In the genomic region with DNA sequence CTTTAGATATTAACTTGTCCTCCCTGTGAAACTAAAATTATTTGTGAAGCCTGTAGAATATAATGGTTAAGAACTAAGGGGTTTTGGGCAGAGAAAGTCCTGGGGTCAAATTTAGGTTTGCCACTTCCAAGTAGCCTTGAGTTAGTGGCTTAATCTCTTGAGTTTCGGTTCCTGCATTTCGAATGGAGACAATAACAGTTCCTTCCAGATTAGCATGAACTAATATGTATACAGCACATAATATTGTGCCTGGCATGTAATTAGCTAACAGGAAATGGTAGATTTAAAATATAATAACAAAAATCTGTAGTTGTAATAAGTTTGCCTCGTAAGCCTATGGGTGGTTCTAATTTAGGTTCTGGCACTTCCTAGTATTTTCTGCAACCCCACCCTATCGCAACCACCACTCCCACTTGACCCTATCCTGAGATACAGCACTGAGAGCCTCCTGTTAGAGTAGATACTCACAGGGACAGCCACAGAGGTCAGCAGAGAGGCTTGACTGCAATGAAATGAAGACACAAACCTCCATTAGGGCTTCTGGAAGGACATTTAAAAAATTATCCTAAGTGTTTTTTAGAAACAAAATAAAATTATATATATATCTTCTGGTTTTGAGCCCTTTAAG, we compare ENCODE assay signal across 26 cellular contexts. TPM values are rescaled to one million over a fixed set of nuclear protein-coding genes. Genes with fewer than 3 reads are reported as not detected.
DNase-seq lines count a peak whose midpoint lies in the region; ATAC-seq and TF ChIP-seq lines count a peak whose summit lies in the region.
"Had no signal": no experiment of that assay in that cellular context is flagged by ENCODE, and none has a peak within 500 bp of the region (broad histone marks: within the 10 kb centered on the region; RNA-seq: fewer than 3 reads in every experiment).

No MANE protein-coding gene starts in this region.

- no peaks in the 10 kb centered on the region for H4K20me1 ChIP-seq in PC-3 (ENCODE audit: low read length)

- H3K27ac ChIP-seq in PC-3 (ENCODE audit: low read length), result peak overlapping the region; percentile 93
- H3K27ac ChIP-seq in stomach, result peak overlapping the region in 3 of 5 donors; percentile 23 to 59 (median 58)
- H3K27ac ChIP-seq: esophagus muscularis mucosa, left lung, pancreas, tibial artery had no signal

- no peaks in the 10 kb centered on the region for H3K36me3 Mint-ChIP-seq in dendritic cell treated with granulocyte-macrophage colony-stimulating factor and Interleukin-4, amounts not matched to agents 40 ng/mL and 50 ng/mL, for 4 days (ENCODE audit: low read depth)
- H3K36me3 Mint-ChIP-seq: activated naive CD4-positive, alpha-beta T cell treated with anti-CD3 and anti-CD28 coated beads, Interleukin-2, amount 10 ng/mL, durations not matched to agents 7 days and 5 days; mesothelial cell of epicardium; natural killer cell treated with Interleukin-12 subunit alpha and Interleukin-12 subunit beta and Interleukin-15 and Interleukin-18, amount 100 ng/mL, for 72 hours had no signal

- ATAC-seq in PC-3, result no peak
- no peak for ATAC-seq in GM21825 (IDR thresholded peaks at IDR 0.05; ENCODE audit: unreplicated experiment)
- ATAC-seq in sciatic nerve, result no peak
- no peak for ATAC-seq in GM18519 (IDR thresholded peaks at IDR 0.05; ENCODE audit: low FRiP score, unreplicated experiment)
- ATAC-seq: activated T-cell treated with anti-CD3 and anti-CD28 coated beads, Interleukin-2, amount 50 U/mL, for 72 hours; CD8-positive, alpha-beta T cell; natural killer cell treated with Interleukin-12 subunit alpha and Interleukin-12 subunit beta and Interleukin-15 and Interleukin-18, amount 100 ng/mL, for 72 hours; pancreas had no signal

- peaks cover 36% of the 10 kb centered on the region for H3K4me1 ChIP-seq in PC-3 (ENCODE audit: insufficient read depth, low read length)
- no peaks in the 10 kb centered on the region for H3K4me1 ChIP-seq in stomach
- H3K4me1 ChIP-seq: left lung, pancreas had no signal

- H3K9me3 ChIP-seq in PC-3 (ENCODE audit: low read length), result no peaks in the 10 kb centered on the region
- H3K9me3 ChIP-seq in stomach, result no peaks in the 10 kb centered on the region
- H3K9me3 ChIP-seq: esophagus muscularis mucosa, left lung, pancreas, tibial artery had no signal

- DNase-seq in LoVo (ENCODE audit: low spot score), result peak; percentile 64
- DNase-seq in PC-3, result no peak
- no peak for DNase-seq in stomach
- no peak for DNase-seq in NCI-H446 (lab: John Stamatoyannopoulos, UW)
- DNase-seq in sciatic nerve (ENCODE audit: low spot score), result no peak
- DNase-seq: activated CD4-positive, alpha-beta T cell treated with anti-CD3 and anti-CD28 coated beads for 4 hours; activated naive CD4-positive, alpha-beta T cell treated with anti-CD3 and anti-CD28 coated beads, Interleukin-2, amount 10 ng/mL, durations not matched to agents 7 days and 5 days; activated T-cell treated with anti-CD3 and anti-CD28 coated beads, Interleukin-2, amount 50 U/mL, for 72 hours; aorta; CD8-positive, alpha-beta T cell; DMS79 treated with DMSO at 0.1 percent for 48 hours; NCI-H1694 treated with DMSO at 0.1 percent for 48 hours; NCI-H226; pancreas; RPMI8226; stimulated activated naive CD4-positive, alpha-beta T cell; tibial artery had no signal

- peaks cover 4% of the 10 kb centered on the region for H3F3A ChIP-seq in PC-3 (ENCODE audit: low read length, unreplicated experiment)

- 78 to 84% (median 82%) methylated on average over 4 of the region's 4 CpGs for WGBS in stomach, 5 donors

- H3K4me3 ChIP-seq in PC-3 (ENCODE audit: low read length) (peak overlapping the region; percentile 41), stomach (no peak overlapping the region)
- H3K4me3 ChIP-seq: esophagus muscularis mucosa, left lung, pancreas, tibial artery had no signal

- TSS peak; percentile 98 for BruUV-seq in PC-3 (replicated peaks; lab: Mats Ljungman, UMichigan)

- H3K4me3 Mint-ChIP-seq in dendritic cell treated with granulocyte-macrophage colony-stimulating factor and Interleukin-4, amounts not matched to agents 40 ng/mL and 50 ng/mL, for 4 days, result no peak overlapping the region
- H3K4me3 Mint-ChIP-seq: activated naive CD4-positive, alpha-beta T cell treated with anti-CD3 and anti-CD28 coated beads, Interleukin-2, amount 10 ng/mL, durations not matched to agents 7 days and 5 days; activated T-cell treated with anti-CD3 and anti-CD28 coated beads, Interleukin-2, amount 50 U/mL, for 72 hours; CD8-positive, alpha-beta T cell; central memory CD8-positive, alpha-beta T cell; mesothelial cell of epicardium; natural killer cell treated with Interleukin-12 subunit alpha and Interleukin-12 subunit beta and Interleukin-15 and Interleukin-18, amount 100 ng/mL, for 72 hours had no signal

- CTCF ChIA-PET in PC-3 (lab: Charles Lee), result no interaction called here

- POLR2A ChIA-PET in PC-3 (lab: Charles Lee; ENCODE audit: unreplicated experiment), result no interaction called here

- H3K27me3 ChIP-seq in PC-3 (ENCODE audit: low read length) (no peaks in the 10 kb centered on the region), stomach (no peaks in the 10 kb centered on the region)
- H3K27me3 ChIP-seq: esophagus muscularis mucosa, left lung, pancreas, tibial artery had no signal

- intact Hi-C loops in PC-3 (cut with micrococcal nuclease) (no loop called here), stomach (cut with DNase I; ENCODE audit: low total_unique reads) (no loop called here), sciatic nerve (cut with DNase I) (no loop called here)
- intact Hi-C loops in dendritic cell treated with granulocyte-macrophage colony-stimulating factor and Interleukin-4, amounts not matched to agents 40 ng/mL and 50 ng/mL, for 4 days (cut with micrococcal nuclease), result no loop called here

- H3K9ac ChIP-seq in PC-3 (ENCODE audit: low read length), result peak overlapping the region; percentile 72

- H3K9me3 Mint-ChIP-seq in dendritic cell treated with granulocyte-macrophage colony-stimulating factor and Interleukin-4, amounts not matched to agents 40 ng/mL and 50 ng/mL, for 4 days, result no peaks in the 10 kb centered on the region
- H3K9me3 Mint-ChIP-seq: activated naive CD4-positive, alpha-beta T cell treated with anti-CD3 and anti-CD28 coated beads, Interleukin-2, amount 10 ng/mL, durations not matched to agents 7 days and 5 days; activated T-cell treated with anti-CD3 and anti-CD28 coated beads, Interleukin-2, amount 50 U/mL, for 72 hours; CD8-positive, alpha-beta T cell; central memory CD8-positive, alpha-beta T cell; mesothelial cell of epicardium; natural killer cell treated with Interleukin-12 subunit alpha and Interleukin-12 subunit beta and Interleukin-15 and Interleukin-18, amount 100 ng/mL, for 72 hours had no signal

- H3K36me3 ChIP-seq in PC-3 (ENCODE audit: low read depth, low read length) (no peaks in the 10 kb centered on the region), stomach (no peaks in the 10 kb centered on the region)
- H3K36me3 ChIP-seq: esophagus muscularis mucosa, left lung, pancreas, tibial artery had no signal

- no peaks in the 10 kb centered on the region for H3K79me2 ChIP-seq in PC-3 (ENCODE audit: low read length)

- peak overlapping the region; percentile 78 for H3K4me2 ChIP-seq in PC-3 (ENCODE audit: low read length)

- no peaks in the 10 kb centered on the region for H3K27me3 Mint-ChIP-seq in dendritic cell treated with granulocyte-macrophage colony-stimulating factor and Interleukin-4, amounts not matched to agents 40 ng/mL and 50 ng/mL, for 4 days
- H3K27me3 Mint-ChIP-seq: activated naive CD4-positive, alpha-beta T cell treated with anti-CD3 and anti-CD28 coated beads, Interleukin-2, amount 10 ng/mL, durations not matched to agents 7 days and 5 days had no signal

- H3K27ac Mint-ChIP-seq in dendritic cell treated with granulocyte-macrophage colony-stimulating factor and Interleukin-4, amounts not matched to agents 40 ng/mL and 50 ng/mL, for 4 days, result peak overlapping the region; percentile 81
- H3K27ac Mint-ChIP-seq: activated naive CD4-positive, alpha-beta T cell treated with anti-CD3 and anti-CD28 coated beads, Interleukin-2, amount 10 ng/mL, durations not matched to agents 7 days and 5 days; activated T-cell treated with anti-CD3 and anti-CD28 coated beads, Interleukin-2, amount 50 U/mL, for 72 hours; CD8-positive, alpha-beta T cell; mesothelial cell of epicardium; natural killer cell treated with Interleukin-12 subunit alpha and Interleukin-12 subunit beta and Interleukin-15 and Interleukin-18, amount 100 ng/mL, for 72 hours had no signal

- H3K9me2 ChIP-seq in PC-3 (replicated peaks; ENCODE audit: low read length), result no peaks in the 10 kb centered on the region

- peak overlapping the region; percentile 41 for H2AFZ ChIP-seq in PC-3 (ENCODE audit: low read length)

- TF ChIP-seq CTCF in PC-3 (conservative IDR thresholded peaks at IDR 0.05; ENCODE audit: low read depth, low read length), result no peak
- no peak for TF ChIP-seq CTCF in stomach (IDR thresholded peaks at IDR 0.05)

- H3K4me1 Mint-ChIP-seq in dendritic cell treated with granulocyte-macrophage colony-stimulating factor and Interleukin-4, amounts not matched to agents 40 ng/mL and 50 ng/mL, for 4 days (ENCODE audit: low read depth), result peaks cover 17% of the 10 kb centered on the region
- H3K4me1 Mint-ChIP-seq: activated naive CD4-positive, alpha-beta T cell treated with anti-CD3 and anti-CD28 coated beads, Interleukin-2, amount 10 ng/mL, durations not matched to agents 7 days and 5 days; central memory CD8-positive, alpha-beta T cell had no signal

- TF ChIP-seq POLR2A in stomach (IDR thresholded peaks at IDR 0.05), result no peak

- TF ChIP-seq EP300 in stomach (IDR thresholded peaks at IDR 0.05), result no peak

RNA-seq across cellular contexts. Expression of a gene that starts 8.4 kb away (rescaled TPM):
- total RNA-seq in PC-3 (2014; rRNA removed) (not detected in 2 replicates), stomach (not detected), sciatic nerve (not detected)
- not detected for polyA plus RNA-seq in stomach
- total RNA-seq: activated T-cell treated with anti-CD3 and anti-CD28 coated beads, Interleukin-2, amount 50 U/mL, for 72 hours; CD8-positive, alpha-beta T cell; esophagus muscularis mucosa; left lung; M059J; mesothelial cell of epicardium; natural killer cell treated with Interleukin-12 subunit alpha and Interleukin-12 subunit beta and Interleukin-15 and Interleukin-18, amount 100 ng/mL, for 72 hours had no signal
- polyA plus RNA-seq: aorta, pancreas had no signal

RNA-seq across cellular contexts. Expression of a gene that starts 31.5 kb away (rescaled TPM):
- total RNA-seq in PC-3 (2014; rRNA removed) (0.15 TPM in 1 of 2 replicates, not detected in the other), stomach (not detected), sciatic nerve (not detected)
- polyA plus RNA-seq in stomach, result 10 to 100 TPM in 1 of 3 donors, 1 to 10 TPM in 1, not detected in 1; 4.9 to 55.8 TPM
- total RNA-seq: activated T-cell treated with anti-CD3 and anti-CD28 coated beads, Interleukin-2, amount 50 U/mL, for 72 hours; aorta; CD8-positive, alpha-beta T cell; esophagus muscularis mucosa; left lung; M059J; mesothelial cell of epicardium; natural killer cell treated with Interleukin-12 subunit alpha and Interleukin-12 subunit beta and Interleukin-15 and Interleukin-18, amount 100 ng/mL, for 72 hours; pancreas had no signal
- polyA plus RNA-seq: pancreas had no signal

RNA-seq across cellular contexts. Expression of a gene that starts 40.0 kb away (rescaled TPM):
- total RNA-seq in PC-3 (2014; rRNA removed), result 42.7 and 52.3 TPM in 2 replicates
- total RNA-seq in stomach, result 100 to 1,000 TPM in 2 of 5 donors, 10 to 100 TPM in 3; 16.3 to 119 (median 45.5) TPM
- polyA plus RNA-seq in stomach, result 10 to 100 TPM; 10.7 to 15.6 (median 11.4) TPM
- 58.6 TPM for total RNA-seq in sciatic nerve
